ENCODE assay signal across 16 cellular contexts in the genomic region with DNA sequence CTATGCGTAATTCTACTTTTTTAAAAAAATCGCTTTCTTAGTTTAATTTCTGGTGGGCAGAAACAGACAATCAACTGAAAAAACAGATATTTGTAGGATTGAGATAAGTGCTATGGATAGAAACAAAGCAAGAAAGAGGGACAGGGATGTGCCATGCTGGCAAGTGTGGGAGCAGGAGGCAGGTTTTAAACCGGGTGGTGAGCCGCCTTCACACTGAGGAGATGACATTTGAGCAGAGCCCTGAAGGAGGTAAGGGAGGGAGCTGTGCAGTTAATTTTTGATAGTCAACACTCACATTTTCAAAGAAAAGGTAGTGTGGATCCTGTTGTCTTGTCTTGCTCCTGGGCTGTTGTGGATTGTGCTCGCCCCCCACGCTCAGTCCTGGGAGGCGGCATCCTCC. TPM values are rescaled to one million over a fixed set of nuclear protein-coding genes. Genes with fewer than 3 reads are reported as not detected.
DNase-seq lines count a peak whose midpoint lies in the region; ATAC-seq and TF ChIP-seq lines count a peak whose summit lies in the region.
"Had no signal": no experiment of that assay in that cellular context is flagged by ENCODE, and none has a peak within 500 bp of the region (broad histone marks: within the 10 kb centered on the region; RNA-seq: fewer than 3 reads in every experiment).

No MANE protein-coding gene starts in this region.

- peak; percentile 9 for DNase-seq in activated CD8-positive, alpha-beta memory T cell treated with anti-CD3 and anti-CD28 coated beads for 24 hours
- DNase-seq in activated CD8-positive, alpha-beta memory T cell treated with anti-CD3 and anti-CD28 coated beads, Interleukin-2, amount 10 ng/mL, durations not matched to agents 7 days and 5 days = no peak
- DNase-seq in endothelial cell (ENCODE audit: low spot score) (no peak), putamen (ENCODE audit: low spot score) (peak; percentile 65), DMS153 (lab: John Stamatoyannopoulos, UW) (no peak), Calu3 (no peak), NCI-H526 (lab: John Stamatoyannopoulos, UW) (no peak)
- DNase-seq: 8988T; ACHN; C1 segment of cervical spinal cord; CD4-positive, alpha-beta memory T cell; COR-L47; DND-41; GM23248; H7; HCEC 1CT had no signal

- H3K36me3 Mint-ChIP-seq in activated CD8-positive, alpha-beta memory T cell treated with anti-CD3 and anti-CD28 coated beads, Interleukin-2, amount 10 ng/mL, durations not matched to agents 7 days and 5 days = peaks cover 16% of the 10 kb centered on the region
- H3K36me3 Mint-ChIP-seq in endothelial cell (ENCODE audit: low read depth, unreplicated experiment) = peaks cover 13% of the 10 kb centered on the region
- H3K36me3 Mint-ChIP-seq in Calu3 (ENCODE audit: insufficient read depth, unreplicated experiment) = peaks cover 9% of the 10 kb centered on the region

- no peaks in the 10 kb centered on the region for H3K9me3 Mint-ChIP-seq in activated CD8-positive, alpha-beta memory T cell treated with anti-CD3 and anti-CD28 coated beads, Interleukin-2, amount 10 ng/mL, durations not matched to agents 7 days and 5 days (ENCODE audit: low read depth)
- H3K9me3 Mint-ChIP-seq in endothelial cell (ENCODE audit: unreplicated experiment) (no peaks in the 10 kb centered on the region), Calu3 (ENCODE audit: low read depth, unreplicated experiment) (no peaks in the 10 kb centered on the region)
- H3K9me3 Mint-ChIP-seq: CD4-positive, alpha-beta memory T cell had no signal

- no peak overlapping the region for H3K4me3 Mint-ChIP-seq in activated CD8-positive, alpha-beta memory T cell treated with anti-CD3 and anti-CD28 coated beads, Interleukin-2, amount 10 ng/mL, durations not matched to agents 7 days and 5 days
- H3K4me3 Mint-ChIP-seq in endothelial cell (ENCODE audit: unreplicated experiment) = peak overlapping the region; percentile 48
- no peak overlapping the region for H3K4me3 Mint-ChIP-seq in Calu3 (ENCODE audit: low read depth, unreplicated experiment)
- H3K4me3 Mint-ChIP-seq: CD4-positive, alpha-beta memory T cell had no signal

- CTCF ChIA-PET in activated CD8-positive, alpha-beta memory T cell treated with anti-CD3 and anti-CD28 coated beads, Interleukin-2, amount 10 ng/mL, durations not matched to agents 7 days and 5 days (lab: Charles Lee) = interaction anchor here (1.0 to 4.7 kb wide), 5 partner anchors 11 to 283 kb away, joined by 3 to 26 read pairs (median 4); no protein-coding TSS in a partner anchor
- CTCF ChIA-PET in Calu3 (lab: Charles Lee) = no interaction called here

- ATAC-seq in activated CD8-positive, alpha-beta memory T cell treated with anti-CD3 and anti-CD28 coated beads, Interleukin-2, amount 10 ng/mL, durations not matched to agents 7 days and 5 days = no peak

- peaks cover 6% of the 10 kb centered on the region for H3K4me1 Mint-ChIP-seq in activated CD8-positive, alpha-beta memory T cell treated with anti-CD3 and anti-CD28 coated beads, Interleukin-2, amount 10 ng/mL, durations not matched to agents 7 days and 5 days
- no peaks in the 10 kb centered on the region for H3K4me1 Mint-ChIP-seq in endothelial cell (ENCODE audit: unreplicated experiment)
- no peaks in the 10 kb centered on the region for H3K4me1 Mint-ChIP-seq in Calu3 (ENCODE audit: low read depth, unreplicated experiment)

- no TSS peak for BruUV-seq in Calu3 (replicated peaks; lab: Mats Ljungman, UMichigan)

- TF ChIP-seq CTCF in endothelial cell (IDR thresholded peaks at IDR 0.05; ENCODE audit: unreplicated experiment) (no peak), Calu3 (IDR thresholded peaks at IDR 0.05; ENCODE audit: unreplicated experiment) (no peak)

- intact Hi-C loops in Calu3 (cut with micrococcal nuclease; ENCODE audit: unreplicated experiment) = no loop called here

- H3K27ac Mint-ChIP-seq in activated CD8-positive, alpha-beta memory T cell treated with anti-CD3 and anti-CD28 coated beads, Interleukin-2, amount 10 ng/mL, durations not matched to agents 7 days and 5 days = no peak overlapping the region
- H3K27ac Mint-ChIP-seq in endothelial cell (ENCODE audit: unreplicated experiment) (no peak overlapping the region), Calu3 (ENCODE audit: unreplicated experiment) (no peak overlapping the region)
- H3K27ac Mint-ChIP-seq: CD4-positive, alpha-beta memory T cell had no signal

- H3K27me3 Mint-ChIP-seq in activated CD8-positive, alpha-beta memory T cell treated with anti-CD3 and anti-CD28 coated beads, Interleukin-2, amount 10 ng/mL, durations not matched to agents 7 days and 5 days = no peaks in the 10 kb centered on the region
- H3K27me3 Mint-ChIP-seq in endothelial cell (ENCODE audit: unreplicated experiment) (no peaks in the 10 kb centered on the region), Calu3 (ENCODE audit: unreplicated experiment) (no peaks in the 10 kb centered on the region)
- H3K27me3 Mint-ChIP-seq: CD4-positive, alpha-beta memory T cell had no signal

RNA-seq across cellular contexts. Expression of gene TMEM217, which starts 46.8 kb away (rescaled TPM):
- 1 to 10 TPM; 2.7 to 5.7 TPM for total RNA-seq in activated CD8-positive, alpha-beta memory T cell treated with anti-CD3 and anti-CD28 coated beads, Interleukin-2, amount 10 ng/mL, durations not matched to agents 7 days and 5 days
- 5.4 TPM for total RNA-seq in endothelial cell (ENCODE audit: unreplicated experiment)
- total RNA-seq in Calu3 (2022) = 0.99 and 1.5 TPM in 2 replicates

RNA-seq across cellular contexts. Expression of gene TBC1D22B, which starts 47.2 kb away (rescaled TPM):
- total RNA-seq in activated CD8-positive, alpha-beta memory T cell treated with anti-CD3 and anti-CD28 coated beads, Interleukin-2, amount 10 ng/mL, durations not matched to agents 7 days and 5 days = 10 to 100 TPM; 17.3 to 17.9 TPM
- total RNA-seq in endothelial cell (ENCODE audit: unreplicated experiment) (11.8 TPM), Calu3 (2022) (14.6 and 14.8 TPM in 2 replicates)

RNA-seq across cellular contexts. Expression of gene RNF8, which starts 49.0 kb away (rescaled TPM):
- 10 to 100 TPM; 28.3 to 31.1 TPM for total RNA-seq in activated CD8-positive, alpha-beta memory T cell treated with anti-CD3 and anti-CD28 coated beads, Interleukin-2, amount 10 ng/mL, durations not matched to agents 7 days and 5 days
- total RNA-seq in endothelial cell (ENCODE audit: unreplicated experiment) (21.8 TPM), Calu3 (2022) (16.8 and 17.1 TPM in 2 replicates)

Comparison
In these comparisons a context has a peak if more than half of its experiments do, and no peak if none do; other contexts are left out.
1. DNase-seq: peak in activated CD8-positive, alpha-beta memory T cell treated with anti-CD3 and anti-CD28 coated beads for 24 hours (single experiment) and putamen (single experiment); none in activated CD8-positive, alpha-beta memory T cell treated with anti-CD3 and anti-CD28 coated beads, Interleukin-2, amount 10 ng/mL, durations not matched to agents 7 days and 5 days (single experiment), endothelial cell (single experiment), DMS153 (single experiment), Calu3 (single experiment) and NCI-H526 (0 of 2).